In the genomic region with DNA sequence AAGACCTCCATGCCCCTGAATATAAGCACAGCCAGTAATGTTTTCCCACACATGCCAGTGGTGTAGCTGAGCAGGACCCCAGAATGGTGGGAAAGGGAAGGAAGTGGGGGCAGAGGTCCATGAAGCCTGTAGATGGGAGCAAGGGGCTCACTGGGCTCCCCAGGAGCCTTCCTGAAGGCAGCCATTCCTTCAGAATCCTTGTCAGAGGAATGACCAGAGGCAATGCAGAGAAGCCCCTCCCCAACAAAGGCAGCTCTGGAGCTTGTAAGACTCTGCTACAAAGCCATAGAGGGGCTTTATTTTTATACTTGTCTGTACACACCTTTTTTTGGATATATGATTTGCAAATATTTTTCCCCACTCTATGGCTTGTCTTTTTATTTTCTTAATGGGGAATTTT, we compare ENCODE assay signal across 1 cellular context.
TF ChIP-seq lines count a peak whose summit lies in the region.

No MANE protein-coding gene starts in this region.

TF ChIP-seq in H1, 55 proteins besides CTCF, POLR2A, EP300 and RAD21 (continued from another document):
- TF ChIP-seq, protein P1, sequence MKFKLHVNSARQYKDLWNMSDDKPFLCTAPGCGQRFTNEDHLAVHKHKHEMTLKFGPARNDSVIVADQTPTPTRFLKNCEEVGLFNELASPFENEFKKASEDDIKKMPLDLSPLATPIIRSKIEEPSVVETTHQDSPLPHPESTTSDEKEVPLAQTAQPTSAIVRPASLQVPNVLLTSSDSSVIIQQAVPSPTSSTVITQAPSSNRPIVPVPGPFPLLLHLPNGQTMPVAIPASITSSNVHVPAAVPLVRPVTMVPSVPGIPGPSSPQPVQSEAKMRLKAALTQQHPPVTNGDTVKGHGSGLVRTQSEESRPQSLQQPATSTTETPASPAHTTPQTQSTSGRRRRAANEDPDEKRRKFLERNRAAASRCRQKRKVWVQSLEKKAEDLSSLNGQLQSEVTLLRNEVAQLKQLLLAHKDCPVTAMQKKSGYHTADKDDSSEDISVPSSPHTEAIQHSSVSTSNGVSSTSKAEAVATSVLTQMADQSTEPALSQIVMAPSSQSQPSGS (IDR thresholded peaks at IDR 0.05; ENCODE audit: low read length), result no peak
TF ChIP-seq in H1: peak in this region for 1.
